6 cellular contexts compared by ENCODE assay signal in genomic region chr1:153962088-153963029, GRCh38. TPM values are rescaled to one million over a fixed set of nuclear protein-coding genes. Genes with fewer than 3 reads are reported as not detected.
DNase-seq lines count a peak whose midpoint lies in the region; ATAC-seq, FAIRE-seq and TF ChIP-seq lines count a peak whose summit lies in the region.

No MANE protein-coding gene starts in this region.

- SMC1A ChIA-PET in GM12878 (lab: Charles Lee; ENCODE audit: uncharacterized antibody, unreplicated experiment): interaction anchor here (1.1 to 7.7 kb wide), 9 partner anchors 10 to 166 kb away, joined by 3 to 82 read pairs (median 5); partner anchors contain the start of genes DENND4B, GATAD2B, JTB and RAB13

- ATAC-seq in GM12878 (no peak), natural killer cell (no peak), HG02588 (IDR thresholded peaks at IDR 0.05; ENCODE audit: unreplicated experiment) (no peak)

- no peak for FAIRE-seq in GM12878 (lab: Jason Lieb, UNC)

- POLR2A ChIA-PET in GM12878 (lab: Charles Lee): interaction anchor here (0.5 to 10.0 kb wide), 13 partner anchors 8 to 327 kb away, joined by 3 to 132 read pairs (median 7); partner anchors contain the start of genes DENND4B, GATAD2B, INTS3 and JTB

- intact Hi-C loops in GM12878 (cut with micrococcal nuclease; ENCODE audit: unreplicated experiment) (no loop called here), natural killer cell (cut with micrococcal nuclease) (loop anchor here (10.0 kb wide), 1 partner anchor 262 kb away; the partner anchor contains the start of gene UBAP2L)

- H3K27me3 Mint-ChIP-seq in natural killer cell (ENCODE audit: low read depth in 2 of 2): no peaks in the 10 kb centered on the region

- BruUV-seq in GM12878 (replicated peaks; lab: Mats Ljungman, UMichigan): no TSS peak

- peaks cover 65% of the 10 kb centered on the region for H3K79me2 ChIP-seq in GM12878 (ENCODE audit: control insufficient read depth, insufficient read depth, low read length)

- H3K36me3 ChIP-seq in GM12878 (ENCODE audit: control insufficient read depth in 2 of 2, insufficient read depth in 2 of 2, low read length in 1 of 2): peaks cover 9 to 15% of the 10 kb centered on the region in 2 experiments

- H3K27me3 ChIP-seq in GM12878 (replicated peaks in 1 of 2; ENCODE audit: control insufficient read depth in 2 of 2, insufficient read depth in 2 of 2, low read length in 1 of 2): no peaks in the 10 kb centered on the region

- no peaks in the 10 kb centered on the region for H3K9me3 ChIP-seq in GM12878 (replicated peaks; ENCODE audit: control insufficient read depth, insufficient read depth, low read length)

- H3K4me2 ChIP-seq in GM12878 (ENCODE audit: control insufficient read depth, insufficient read depth): peak overlapping the region; percentile 98

- peak overlapping the region; percentile 91 to 92 for H3K27ac Mint-ChIP-seq in natural killer cell

- H3K4me3 ChIP-seq in GM12878: peak overlapping the region; percentile 88

- peak overlapping the region; percentile 24; the same call in 1 of the 2 replicates for H2AFZ ChIP-seq in GM12878 (ENCODE audit: control insufficient read depth, low read depth, low read length)

- H3K4me1 ChIP-seq in GM12878 (ENCODE audit: control insufficient read depth, insufficient read depth, low read length): peaks cover 11% of the 10 kb centered on the region

- no peaks in the 10 kb centered on the region for H3K9me3 Mint-ChIP-seq in natural killer cell

- peak overlapping the region; percentile 89 for H3K4me3 Mint-ChIP-seq in natural killer cell

- H3K36me3 Mint-ChIP-seq in natural killer cell: no peaks in the 10 kb centered on the region

- in situ Hi-C loops in GM12878 (cut with MboI): no loop called here

- TF ChIP-seq RAD21 in GM12878 (IDR thresholded peaks at IDR 0.05; ENCODE audit: insufficient read depth, low read depth, low read length): no peak

- TF ChIP-seq CTCF in GM12878 (IDR thresholded peaks at IDR 0.05 in 2 of 3, conservative IDR thresholded peaks at IDR 0.05 in 1 of 3; ENCODE audit: control insufficient read depth in 2 of 3, extremely low read depth in 1 of 3, insufficient read depth in 1 of 3, low read depth in 3 of 3, low read length in 3 of 3): 0 out of 6 replicates have a peak, but pooled peaks of 2 of the 3 experiments have one; percentile 13
- TF ChIP-seq CTCF in natural killer cell (IDR thresholded peaks at IDR 0.05): no peak

- CTCF ChIA-PET in GM12878 (lab: Yijun Ruan, JAX): interaction anchor here (0.7 to 7.1 kb wide), 12 partner anchors 10 to 309 kb away, joined by 3 to 64 read pairs (median 3); partner anchors contain the start of genes DENND4B, GATAD2B, JTB and RAB13

- RAD21 ChIA-PET in GM12878 (lab: Charles Lee; ENCODE audit: unreplicated experiment): interaction anchor here (0.7 to 6.4 kb wide), 9 partner anchors 13 to 158 kb away, joined by 3 to 42 read pairs (median 8); partner anchors contain the start of genes DENND4B, GATAD2B, JTB and RAB13

- TF ChIP-seq POLR2A in GM12878 (IDR thresholded peaks at IDR 0.05; ENCODE audit: low read depth, low read length): no peak

- no peak for TF ChIP-seq EP300 in GM12878 (IDR thresholded peaks at IDR 0.05; ENCODE audit: borderline replicate concordance in 1 of 2, control insufficient read depth in 1 of 2, low read depth in 2 of 2, low read length in 2 of 2)

- peak; percentile 22 to 70 for DNase-seq in NCI-H526 (lab: John Stamatoyannopoulos, UW)
- DNase-seq in NCI-H526 treated with DMSO at 0.1 percent for 48 hours (lab: John Stamatoyannopoulos, UW): no peak
- no peak for DNase-seq in GM12878 (ENCODE audit: low read depth, low spot score)
- no peak for DNase-seq in natural killer cell
- DNase-seq in NCI-H2171 treated with DMSO at 0.1 percent for 48 hours (lab: John Stamatoyannopoulos, UW): no peak

- WGBS in GM12878 (ENCODE audit: insufficient coverage, insufficient replicate concordance, low lambda C conversion rate, missing lambda C conversion rate): 11% methylated on average over 16 of the region's 16 CpGs

- H3K9ac ChIP-seq in GM12878 (ENCODE audit: control insufficient read depth, insufficient read depth, low read length): peak overlapping the region; percentile 98

- H3K27ac ChIP-seq in GM12878 (ENCODE audit: control insufficient read depth, insufficient read depth): peak overlapping the region; percentile 93

- H3K4me1 Mint-ChIP-seq in natural killer cell: peaks cover 48 to 71% of the 10 kb centered on the region in 2 donors

- H4K20me1 ChIP-seq in GM12878 (ENCODE audit: control insufficient read depth, insufficient read depth): no peaks in the 10 kb centered on the region; the same call in 1 of the 2 replicates

RNA-seq across cellular contexts. Expression of gene SLC39A1, which starts 1.0 kb away (rescaled TPM):
- total RNA-seq in GM12878 (2013; cell fraction: nucleolus; rRNA removed): 77.9 and 89.0 TPM in 2 replicates
- total RNA-seq in GM12878 (2014; rRNA removed) (78.0 and 79.1 TPM in 2 replicates), GM12878 (2014; rRNA removed; fragmentation: Illumina TruSeq; extraction: Trizol) (48.7 and 51.2 TPM in 2 replicates), GM12878 (2021) (67.7 and 68.3 TPM in 2 replicates), natural killer cell (10 to 100 TPM; 20.7 to 21.5 (median 21.2) TPM)
- 33.2 TPM for polyA plus RNA-seq in GM12878 (2011; ENCODE audit: low read depth)
- polyA plus RNA-seq in GM12878 (2011; rRNA removed) (61.1 and 79.6 TPM in 2 replicates), GM12878 (2014; fragmentation: Illumina TruSeq; extraction: Trizol) (58.5 and 64.0 TPM in 2 replicates), GM12878 (2014; fragmentation: Nextera tagmentation; extraction: Ambion mirVana) (10 to 100 TPM in 1 of 2 experiments, 1 to 10 TPM in 1; 8.8 to 20.6 TPM), GM12878 (2014; rRNA removed) (77.0 and 77.2 TPM in 2 replicates), GM12878 (2016; fragmentation: Nextera tagmentation; extraction: Ambion mirVana) (10 to 100 TPM; 88.9 to 98.6 TPM)
- 116 and 131 TPM in 2 replicates for polyA plus RNA-seq in GM12878 (2011; cell fraction: cytosol; rRNA removed)
- 60.2 and 80.5 TPM in 2 replicates for polyA plus RNA-seq in GM12878 (2011; cell fraction: nucleus; rRNA removed)
- polyA plus RNA-seq in GM12878 (2012): 55.5 and 66.2 TPM in 2 replicates
- 63.3 and 106 TPM in 2 replicates for polyA minus RNA-seq in GM12878 (2011; rRNA and poly(A)+ RNA removed)
- 31.5 and 35.2 TPM in 2 replicates for polyA minus RNA-seq in GM12878 (2011; cell fraction: cytosol; rRNA and poly(A)+ RNA removed)
- polyA minus RNA-seq in GM12878 (2011; cell fraction: nucleus; rRNA and poly(A)+ RNA removed): 30.1 and 33.3 TPM in 2 replicates

RNA-seq across cellular contexts. Expression of gene CRTC2, which starts 3.9 kb away (rescaled TPM):
- 37.1 and 39.2 TPM in 2 replicates for total RNA-seq in GM12878 (2013; cell fraction: nucleolus; rRNA removed)
- 15.5 and 15.7 TPM in 2 replicates for total RNA-seq in GM12878 (2014; rRNA removed)
- 13.7 and 13.8 TPM in 2 replicates for total RNA-seq in GM12878 (2014; rRNA removed; fragmentation: Illumina TruSeq; extraction: Trizol)
- 54.6 and 59.7 TPM in 2 replicates for total RNA-seq in GM12878 (2021)
- polyA plus RNA-seq in GM12878 (2011; ENCODE audit: low read depth): 27.4 TPM
- 12.8 and 35.6 TPM in 2 replicates for polyA plus RNA-seq in GM12878 (2011; rRNA removed)
- 36.7 and 38.1 TPM in 2 replicates for polyA plus RNA-seq in GM12878 (2011; cell fraction: cytosol; rRNA removed)
- polyA plus RNA-seq in GM12878 (2011; cell fraction: nucleus; rRNA removed): 99.3 and 114 TPM in 2 replicates
- 47.5 and 49.7 TPM in 2 replicates for polyA plus RNA-seq in GM12878 (2012)
- polyA plus RNA-seq in GM12878 (2014; fragmentation: Illumina TruSeq; extraction: Trizol): 21.6 and 49.4 TPM in 2 replicates
- 1 to 10 TPM; 5.1 to 8.4 TPM for polyA plus RNA-seq in GM12878 (2014; fragmentation: Nextera tagmentation; extraction: Ambion mirVana)
- polyA plus RNA-seq in GM12878 (2014; rRNA removed): 56.5 and 57.9 TPM in 2 replicates
- polyA plus RNA-seq in GM12878 (2016; fragmentation: Nextera tagmentation; extraction: Ambion mirVana): 10 to 100 TPM; 29.9 to 40.1 TPM
- polyA minus RNA-seq in GM12878 (2011; rRNA and poly(A)+ RNA removed): 36.4 and 45.0 TPM in 2 replicates
- 16.4 and 21.3 TPM in 2 replicates for polyA minus RNA-seq in GM12878 (2011; cell fraction: cytosol; rRNA and poly(A)+ RNA removed)
- polyA minus RNA-seq in GM12878 (2011; cell fraction: nucleus; rRNA and poly(A)+ RNA removed): 44.2 and 65.2 TPM in 2 replicates
- 100 to 1,000 TPM; 144 to 166 (median 154) TPM for total RNA-seq in natural killer cell

RNA-seq across cellular contexts. Expression of gene CREB3L4, which starts 5.3 kb away (rescaled TPM):
- 21.5 and 22.0 TPM in 2 replicates for total RNA-seq in GM12878 (2013; cell fraction: nucleolus; rRNA removed)
- total RNA-seq in GM12878 (2014; rRNA removed): 14.0 and 15.6 TPM in 2 replicates
- total RNA-seq in GM12878 (2014; rRNA removed; fragmentation: Illumina TruSeq; extraction: Trizol): 11.6 and 12.2 TPM in 2 replicates
- total RNA-seq in GM12878 (2021): 10.9 and 11.3 TPM in 2 replicates
- 7.8 TPM for polyA plus RNA-seq in GM12878 (2011; ENCODE audit: low read depth)
- 9.7 and 11.9 TPM in 2 replicates for polyA plus RNA-seq in GM12878 (2011; rRNA removed)
- 13.6 and 16.7 TPM in 2 replicates for polyA plus RNA-seq in GM12878 (2011; cell fraction: cytosol; rRNA removed)
- 25.1 and 37.1 TPM in 2 replicates for polyA plus RNA-seq in GM12878 (2011; cell fraction: nucleus; rRNA removed)
- 10.0 and 13.9 TPM in 2 replicates for polyA plus RNA-seq in GM12878 (2012)
- 10.0 and 12.5 TPM in 2 replicates for polyA plus RNA-seq in GM12878 (2014; fragmentation: Illumina TruSeq; extraction: Trizol)
- polyA plus RNA-seq in GM12878 (2014; fragmentation: Nextera tagmentation; extraction: Ambion mirVana): 10 to 100 TPM in 1 of 2 experiments, 1 to 10 TPM in 1; 9.7 to 12.9 TPM
- 13.1 and 13.4 TPM in 2 replicates for polyA plus RNA-seq in GM12878 (2014; rRNA removed)
- polyA plus RNA-seq in GM12878 (2016; fragmentation: Nextera tagmentation; extraction: Ambion mirVana): 10 to 100 TPM; 11.2 to 11.9 TPM
- 14.5 and 23.8 TPM in 2 replicates for polyA minus RNA-seq in GM12878 (2011; rRNA and poly(A)+ RNA removed)
- polyA minus RNA-seq in GM12878 (2011; cell fraction: cytosol; rRNA and poly(A)+ RNA removed): 4.8 and 4.9 TPM in 2 replicates
- polyA minus RNA-seq in GM12878 (2011; cell fraction: nucleus; rRNA and poly(A)+ RNA removed): 9.6 and 14.0 TPM in 2 replicates
- 10 to 100 TPM; 10.8 to 16.8 (median 10.9) TPM for total RNA-seq in natural killer cell

RNA-seq across cellular contexts. Expression of gene JTB, which starts 15.1 kb away (rescaled TPM):
- 41.3 and 42.6 TPM in 2 replicates for total RNA-seq in GM12878 (2013; cell fraction: nucleolus; rRNA removed)
- total RNA-seq in GM12878 (2014; rRNA removed) (265 and 276 TPM in 2 replicates), GM12878 (2014; rRNA removed; fragmentation: Illumina TruSeq; extraction: Trizol) (95.3 and 103 TPM in 2 replicates), GM12878 (2021) (173 and 174 TPM in 2 replicates), natural killer cell (100 to 1,000 TPM in 2 of 3 donors, 10 to 100 TPM in 1; 96.9 to 107 (median 101) TPM)
- polyA plus RNA-seq in GM12878 (2011; ENCODE audit: low read depth): 116 TPM
- polyA plus RNA-seq in GM12878 (2011; rRNA removed) (136 and 144 TPM in 2 replicates), GM12878 (2014; fragmentation: Illumina TruSeq; extraction: Trizol) (57.8 and 85.9 TPM in 2 replicates), GM12878 (2014; fragmentation: Nextera tagmentation; extraction: Ambion mirVana) (10 to 100 TPM; 25.0 to 67.7 TPM), GM12878 (2014; rRNA removed) (247 and 255 TPM in 2 replicates), GM12878 (2016; fragmentation: Nextera tagmentation; extraction: Ambion mirVana) (100 to 1,000 TPM; 292 to 298 TPM)
- 203 and 204 TPM in 2 replicates for polyA plus RNA-seq in GM12878 (2011; cell fraction: cytosol; rRNA removed)
- 103 and 123 TPM in 2 replicates for polyA plus RNA-seq in GM12878 (2011; cell fraction: nucleus; rRNA removed)
- polyA plus RNA-seq in GM12878 (2012): 151 and 159 TPM in 2 replicates
- polyA minus RNA-seq in GM12878 (2011; rRNA and poly(A)+ RNA removed): 34.9 and 51.0 TPM in 2 replicates
- polyA minus RNA-seq in GM12878 (2011; cell fraction: cytosol; rRNA and poly(A)+ RNA removed): 30.6 and 37.3 TPM in 2 replicates
- 20.2 and 24.3 TPM in 2 replicates for polyA minus RNA-seq in GM12878 (2011; cell fraction: nucleus; rRNA and poly(A)+ RNA removed)

RNA-seq across cellular contexts. Expression of gene DENND4B, which starts 15.8 kb away (rescaled TPM):
- 176 and 188 TPM in 2 replicates for total RNA-seq in GM12878 (2013; cell fraction: nucleolus; rRNA removed)
- 18.2 and 22.2 TPM in 2 replicates for total RNA-seq in GM12878 (2014; rRNA removed)
- total RNA-seq in GM12878 (2014; rRNA removed; fragmentation: Illumina TruSeq; extraction: Trizol): 13.1 and 13.7 TPM in 2 replicates
- 57.5 and 74.8 TPM in 2 replicates for total RNA-seq in GM12878 (2021)
- polyA plus RNA-seq in GM12878 (2011; ENCODE audit: low read depth): 25.1 TPM
- 15.7 and 26.6 TPM in 2 replicates for polyA plus RNA-seq in GM12878 (2011; rRNA removed)
- 20.2 and 26.8 TPM in 2 replicates for polyA plus RNA-seq in GM12878 (2011; cell fraction: cytosol; rRNA removed)
- polyA plus RNA-seq in GM12878 (2011; cell fraction: nucleus; rRNA removed): 454 and 493 TPM in 2 replicates
- polyA plus RNA-seq in GM12878 (2012): 54.4 and 57.1 TPM in 2 replicates
- polyA plus RNA-seq in GM12878 (2014; fragmentation: Illumina TruSeq; extraction: Trizol): 23.5 and 31.0 TPM in 2 replicates
- 10 to 100 TPM; 12.0 to 13.4 TPM for polyA plus RNA-seq in GM12878 (2014; fragmentation: Nextera tagmentation; extraction: Ambion mirVana)
- polyA plus RNA-seq in GM12878 (2014; rRNA removed): 55.1 and 73.9 TPM in 2 replicates
- polyA plus RNA-seq in GM12878 (2016; fragmentation: Nextera tagmentation; extraction: Ambion mirVana): 10 to 100 TPM; 20.8 to 23.3 TPM
- polyA minus RNA-seq in GM12878 (2011; rRNA and poly(A)+ RNA removed): 25.8 and 43.4 TPM in 2 replicates
- 25.7 and 31.0 TPM in 2 replicates for polyA minus RNA-seq in GM12878 (2011; cell fraction: cytosol; rRNA and poly(A)+ RNA removed)
- 151 and 238 TPM in 2 replicates for polyA minus RNA-seq in GM12878 (2011; cell fraction: nucleus; rRNA and poly(A)+ RNA removed)
- total RNA-seq in natural killer cell: 100 to 1,000 TPM; 244 to 322 (median 291) TPM

Comparison
In these comparisons a context has a peak if more than half of its experiments do, and no peak if none do; other contexts are left out.
1. DNase-seq: peak in NCI-H526 (2 of 2); none in NCI-H526 treated with DMSO at 0.1 percent for 48 hours (single experiment), GM12878 (single experiment), natural killer cell (single experiment) and NCI-H2171 treated with DMSO at 0.1 percent for 48 hours (single experiment).